Comparison of ENCODE assay signal across 8 cellular contexts in genomic region chr11:102780491-102780918, GRCh38. TPM values are rescaled to one million over a fixed set of nuclear protein-coding genes. Genes with fewer than 3 reads are reported as not detected.
A peak's percentile ranks its signal among the peaks of the same experiment; 100 is the strongest.
DNase-seq lines count a peak whose midpoint lies in the region; ATAC-seq and TF ChIP-seq lines count a peak whose summit lies in the region.

TSS of gene MMP10 (minus strand) at chr11:102780628. CDS start at chr11:102780591, 37 bp downstream.

- no peak for ATAC-seq in GM21786 (IDR thresholded peaks at IDR 0.05; ENCODE audit: unreplicated experiment)

- H3K4me3 ChIP-seq in colonic mucosa (no peak within 1 kb of the TSS), osteoblast (ENCODE audit: insufficient read depth, low read length) (no peak within 1 kb of the TSS), ovary (no peak within 1 kb of the TSS)

- H3K36me3 ChIP-seq in colonic mucosa (no peaks in the 10 kb centered on the region), osteoblast (ENCODE audit: insufficient read depth, low read length) (no peaks in the 10 kb centered on the region), ovary (no peaks in the 10 kb centered on the region)

- TF ChIP-seq POLR2A in ovary (IDR thresholded peaks at IDR 0.05) = no peak

- H3K9ac ChIP-seq in colonic mucosa (ENCODE audit: low read depth in 2 of 2, low read length in 2 of 2) = no peak within 1 kb of the TSS

- WGBS in ovary, 3 donors = 2 to 4% (median 4%) methylated on average over 2 of the region's 2 CpGs

- no peaks in the 10 kb centered on the region for H3K9me3 ChIP-seq in colonic mucosa
- H3K9me3 ChIP-seq in osteoblast (ENCODE audit: low read depth, low read length) = no peaks in the 10 kb centered on the region
- no peaks in the 10 kb centered on the region for H3K9me3 ChIP-seq in ovary

- no peak within 1 kb of the TSS for H3K4me2 ChIP-seq in osteoblast (ENCODE audit: insufficient read depth, low read length)

- intact Hi-C loops in colonic mucosa (cut with DNase I) = no loop called here
- intact Hi-C loops in ovary (cut with DNase I) = no loop called here

- no peaks in the 10 kb centered on the region for H4K20me1 ChIP-seq in osteoblast (ENCODE audit: insufficient read depth, low read length)

- H3K4me1 ChIP-seq in colonic mucosa (no peaks in the 10 kb centered on the region), osteoblast (ENCODE audit: insufficient read depth, low read length) (no peaks in the 10 kb centered on the region), ovary (ENCODE audit: insufficient read depth) (no peaks in the 10 kb centered on the region)

- no peaks in the 10 kb centered on the region for H3K27me3 ChIP-seq in colonic mucosa
- H3K27me3 ChIP-seq in osteoblast (ENCODE audit: insufficient read depth, low read length) = peaks cover 6% of the 10 kb centered on the region
- no peaks in the 10 kb centered on the region for H3K27me3 ChIP-seq in ovary

- H3K79me2 ChIP-seq in osteoblast (ENCODE audit: insufficient read depth, low read length) = no peaks in the 10 kb centered on the region

- no peak for TF ChIP-seq EP300 in ovary (IDR thresholded peaks at IDR 0.05)

- H3K27ac ChIP-seq in colonic mucosa (no peak within 1 kb of the TSS), osteoblast (ENCODE audit: low read depth, low read length) (no peak within 1 kb of the TSS), ovary (no peak within 1 kb of the TSS)

- no peak within 1 kb of the TSS for H2AFZ ChIP-seq in osteoblast (ENCODE audit: low read length)

- peak; percentile 89 for DNase-seq in NCI-H1417 treated with DMSO at 0.1 percent for 48 hours (lab: John Stamatoyannopoulos, UW)
- no peak for DNase-seq in colonic mucosa
- DNase-seq in osteoblast (ENCODE audit: insufficient read length, low spot score, missing footprints) = peak; percentile 69
- no peak for DNase-seq in NCI-H2029 (lab: John Stamatoyannopoulos, UW)
- no peak for DNase-seq in T-helper 1 cell
- no peak for DNase-seq in ovary

- TF ChIP-seq CTCF in GM12872 (IDR thresholded peaks at IDR 0.05; ENCODE audit: insufficient read depth, low read depth, low read length) (peak; percentile 42; the same call in 2 of the 3 replicates), colonic mucosa (IDR thresholded peaks at IDR 0.05) (peak; percentile 23), osteoblast (IDR thresholded peaks at IDR 0.05; ENCODE audit: extremely low read depth, low read depth, low read length) (peak; percentile 70), ovary (IDR thresholded peaks at IDR 0.05) (no peak)

RNA-seq across cellular contexts. Expression of gene MMP10, which starts in this region (rescaled TPM):
- total RNA-seq in colonic mucosa (under 1 TPM in 1 of 2 donors, not detected in 1; 0.40 TPM), osteoblast (not detected in 2 replicates), ovary (1 to 10 TPM in 1 of 7 donors, not detected in 6; 1.1 TPM)
- under 1 TPM in 1 of 2 donors, not detected in 1; 0.61 TPM for polyA plus RNA-seq in ovary

Comparison
In these comparisons a context has a peak if more than half of its experiments do, and no peak if none do; other contexts are left out.
1. Peak in DNase-seq in osteoblast; RNA of the gene not detected or under 1 TPM.
2. CTCF ChIP-seq: peak in GM12872 (single experiment), colonic mucosa (single experiment) and osteoblast (single experiment); none in ovary (0 of 3).